1 cellular context compared by ENCODE assay signal in the genomic region with DNA sequence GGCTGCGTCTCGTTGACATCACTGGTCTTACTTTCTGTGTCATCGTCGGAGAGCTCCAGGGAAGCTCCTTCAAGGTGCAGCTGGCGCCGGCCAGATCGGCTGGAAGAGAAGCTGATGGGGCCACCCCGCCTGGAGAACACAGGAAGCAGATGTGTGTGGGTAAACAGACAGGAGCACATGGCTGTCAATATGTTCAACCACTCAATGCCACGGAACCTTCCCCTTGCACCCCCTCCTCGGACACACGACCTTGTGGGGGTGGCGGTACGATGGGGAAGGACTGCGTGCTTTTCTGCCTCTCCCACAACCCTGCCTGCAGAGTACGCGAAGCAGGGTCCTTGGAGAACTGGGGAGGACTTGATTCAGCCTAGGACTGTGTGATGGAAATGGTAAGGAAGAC.
TF ChIP-seq lines count a peak whose summit lies in the region.

No MANE protein-coding gene starts in this region.

TF ChIP-seq in GM12878, 131 proteins besides CTCF, POLR2A, EP300 and RAD21:
- 0 out of 2 replicates have a peak, but pooled peaks have one; percentile 14 for TF ChIP-seq POLR2AphosphoS5 (IDR thresholded peaks at IDR 0.05; ENCODE audit: low read length)
- TF ChIP-seq CREM (IDR thresholded peaks at IDR 0.05; ENCODE audit: low read depth) = no peak
